6 cellular contexts compared by ENCODE assay signal in the genomic region with DNA sequence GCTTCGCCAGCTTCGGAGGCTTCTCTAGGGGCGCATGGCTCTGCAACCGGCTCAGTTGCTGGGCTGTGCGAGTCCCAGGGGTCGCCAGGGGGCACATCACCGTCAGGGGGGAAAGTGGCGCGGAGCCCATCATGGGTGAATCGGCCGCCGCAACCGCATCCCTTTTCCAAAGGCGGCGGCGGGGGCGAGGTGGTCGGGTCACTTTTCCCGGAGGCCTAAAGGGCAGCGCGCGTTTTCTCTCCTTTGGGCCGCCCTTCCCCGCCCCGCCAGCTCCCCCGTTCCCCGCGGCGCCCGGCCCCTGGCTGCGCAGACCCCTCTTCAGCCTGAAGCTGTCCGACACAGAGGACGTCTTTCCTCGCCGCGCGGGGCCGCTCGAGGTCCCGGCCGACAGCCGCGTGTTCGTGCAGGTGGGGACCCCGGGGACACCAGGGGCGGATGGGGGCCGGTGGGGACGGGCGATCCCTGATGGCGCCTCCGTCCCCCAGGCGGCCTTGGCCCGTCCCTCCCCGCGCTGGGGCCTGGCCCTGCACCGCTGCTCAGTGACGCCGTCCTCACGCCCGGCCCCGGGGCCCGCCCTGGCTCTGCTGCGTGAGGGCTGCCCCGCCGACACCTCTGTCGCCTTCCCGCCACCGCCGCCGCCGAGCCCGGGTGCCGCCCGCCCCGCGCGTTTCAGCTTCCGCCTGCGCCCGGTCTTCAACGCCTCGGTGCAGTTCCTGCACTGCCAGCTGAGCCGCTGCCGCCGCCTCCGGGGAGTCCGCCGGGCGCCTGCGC. TPM values are rescaled to one million over a fixed set of nuclear protein-coding genes. Genes with fewer than 3 reads are reported as not detected.
DNase-seq lines count a peak whose midpoint lies in the region; ATAC-seq and TF ChIP-seq lines count a peak whose summit lies in the region.

No MANE protein-coding gene starts in this region.

- H3K36me3 Mint-ChIP-seq in Caco-2 (ENCODE audit: insufficient read depth, unreplicated experiment) = peaks cover 43% of the 10 kb centered on the region

- H3K4me1 ChIP-seq in Caco-2 (peaks cover 14% of the 10 kb centered on the region), OCI-LY7 (ENCODE audit: insufficient read depth, low read length, poor library complexity, severe bottlenecking) (peaks cover 11% of the 10 kb centered on the region)

- POLR2A ChIA-PET in Caco-2 (lab: Charles Lee) (interaction anchor here (0.9 to 1.0 kb wide), 2 partner anchors 13 to 28 kb away, joined by 3 read pairs; a partner anchor contains a TSS), OCI-LY7 (lab: Charles Lee) (no interaction called here)

- no peaks in the 10 kb centered on the region for H3K27me3 Mint-ChIP-seq in Caco-2 (ENCODE audit: insufficient read depth, unreplicated experiment)

- peak overlapping the region; percentile 42 for H3K27ac Mint-ChIP-seq in Caco-2 (ENCODE audit: unreplicated experiment)

- no peaks in the 10 kb centered on the region for H3K27me3 ChIP-seq in Caco-2 (replicated peaks; ENCODE audit: control insufficient read depth, insufficient read depth, low read length)

- H3K79me2 ChIP-seq in OCI-LY7 (ENCODE audit: insufficient read depth, low read depth, low read length) = no peaks in the 10 kb centered on the region

- BruUV-seq in Caco-2 (replicated peaks; lab: Mats Ljungman, UMichigan) (no TSS peak), OCI-LY7 (replicated peaks; lab: Mats Ljungman, UMichigan) (no TSS peak)

- H4K20me1 ChIP-seq in OCI-LY7 (ENCODE audit: insufficient read depth, low read length) = peaks cover 2% of the 10 kb centered on the region; the same call in 1 of the 2 replicates

- CTCF ChIA-PET in Caco-2 (lab: Charles Lee) = interaction anchor here (1.2 to 3.0 kb wide), 4 partner anchors 13 to 47 kb away, joined by 4 to 14 read pairs (median 8); a partner anchor contains a TSS
- CTCF ChIA-PET in OCI-LY7 (lab: Charles Lee; ENCODE audit: unreplicated experiment) = no interaction called here

- peak overlapping the region; percentile 87 for H3K4me3 Mint-ChIP-seq in Caco-2 (ENCODE audit: unreplicated experiment)

- H3K4me2 ChIP-seq in OCI-LY7 (ENCODE audit: low read length) = peak overlapping the region; percentile 45; the same call in 1 of the 2 replicates

- peaks cover 7% of the 10 kb centered on the region for H3K4me1 Mint-ChIP-seq in Caco-2 (ENCODE audit: low read depth, unreplicated experiment)

- peak overlapping the region; percentile 58 for H3K4me3 ChIP-seq in Caco-2 (ENCODE audit: low read depth, low read length)
- H3K4me3 ChIP-seq in OCI-LY7 (ENCODE audit: low read depth, low read length, poor library complexity, severe bottlenecking) = peak overlapping the region; percentile 39
- H3K4me3 ChIP-seq in choroid plexus epithelial cell (ENCODE audit: low read depth, low read length) = peak overlapping the region; percentile 17
- H3K4me3 ChIP-seq in skeletal muscle cell (ENCODE audit: low read depth, low read length) = peak overlapping the region; percentile 51

- no peak overlapping the region for H3K27ac ChIP-seq in OCI-LY7 (ENCODE audit: low read depth, low read length, poor library complexity, severe bottlenecking)

- intact Hi-C loops in Caco-2 (cut with micrococcal nuclease; ENCODE audit: unreplicated experiment) = no loop called here
- intact Hi-C loops in OCI-LY7 (cut with micrococcal nuclease; ENCODE audit: unreplicated experiment) = no loop called here

- H3K9me3 ChIP-seq in Caco-2 = no peaks in the 10 kb centered on the region
- H3K9me3 ChIP-seq in OCI-LY7 (ENCODE audit: low read length) = no peaks in the 10 kb centered on the region

- no peak overlapping the region for H2AFZ ChIP-seq in OCI-LY7 (ENCODE audit: low read length)

- DNase-seq in Caco-2 = peak; percentile 43 to 65
- DNase-seq in OCI-LY7 (ENCODE audit: low spot score) = peak; percentile 24
- no peak for DNase-seq in choroid plexus epithelial cell (ENCODE audit: low read depth)
- DNase-seq in skeletal muscle cell (ENCODE audit: low read depth) = no peak
- DNase-seq in retina = no peak

- TF ChIP-seq CTCF in Caco-2 (IDR thresholded peaks at IDR 0.05; ENCODE audit: insufficient read depth in 1 of 2, low read depth in 1 of 2, low read length in 1 of 2, severe bottlenecking in 1 of 2, unreplicated experiment in 1 of 2) = peak in 1 of 2 experiments; percentile 13
- no peak for TF ChIP-seq CTCF in OCI-LY7 (conservative IDR thresholded peaks at IDR 0.05; ENCODE audit: low read length)
- TF ChIP-seq CTCF in choroid plexus epithelial cell (conservative IDR thresholded peaks at IDR 0.05; ENCODE audit: low read depth, low read length) = no peak

- H3K9me2 ChIP-seq in OCI-LY7 (ENCODE audit: insufficient read depth, low read length) = no peaks in the 10 kb centered on the region

- no peaks in the 10 kb centered on the region for H3K36me3 ChIP-seq in Caco-2 (ENCODE audit: control insufficient read depth, insufficient read depth, low read length)
- H3K36me3 ChIP-seq in OCI-LY7 (ENCODE audit: insufficient read depth, low read length) = peaks cover 20% of the 10 kb centered on the region; the same call in 1 of the 2 replicates

- no peaks in the 10 kb centered on the region for H3K9me3 Mint-ChIP-seq in Caco-2 (ENCODE audit: unreplicated experiment)

- ATAC-seq in HG02884 (IDR thresholded peaks at IDR 0.05; ENCODE audit: unreplicated experiment) = no peak

RNA-seq across cellular contexts. Expression of a gene that starts 1.7 kb away (rescaled TPM):
- 9.8 and 10.8 TPM in 2 replicates for total RNA-seq in Caco-2 (2022)
- total RNA-seq in OCI-LY7 (2014; rRNA removed; shearing (Covaris generic)) = 0.13 TPM in 1 of 2 replicates, not detected in the other
- total RNA-seq in OCI-LY7 (2022) = 0.61 and 0.74 TPM in 2 replicates

RNA-seq across cellular contexts. Expression of a gene that starts 3.8 kb away (rescaled TPM):
- 8.8 and 10.4 TPM in 2 replicates for total RNA-seq in Caco-2 (2022)
- total RNA-seq in OCI-LY7 (2014; rRNA removed; shearing (Covaris generic)) = 4.9 and 21.6 TPM in 2 replicates
- 6.2 and 8.2 TPM in 2 replicates for total RNA-seq in OCI-LY7 (2022)

RNA-seq across cellular contexts. Expression of a gene that starts 9.6 kb away (rescaled TPM):
- 7.4 and 9.1 TPM in 2 replicates for total RNA-seq in Caco-2 (2022)
- total RNA-seq in OCI-LY7 (2014; rRNA removed; shearing (Covaris generic)) = 0.13 TPM in 1 of 2 replicates, not detected in the other
- 0.98 and 1.0 TPM in 2 replicates for total RNA-seq in OCI-LY7 (2022)

RNA-seq across cellular contexts. Expression of a gene that starts 12.6 kb away (rescaled TPM):
- 37.4 and 42.6 TPM in 2 replicates for total RNA-seq in Caco-2 (2022)
- 19.4 and 23.2 TPM in 2 replicates for total RNA-seq in OCI-LY7 (2014; rRNA removed; shearing (Covaris generic))
- 44.5 and 48.1 TPM in 2 replicates for total RNA-seq in OCI-LY7 (2022)

RNA-seq across cellular contexts. Expression of a gene that starts 27.1 kb away (rescaled TPM):
- total RNA-seq in Caco-2 (2022) = 129 and 146 TPM in 2 replicates
- total RNA-seq in OCI-LY7 (2014; rRNA removed; shearing (Covaris generic)) = 86.0 and 89.0 TPM in 2 replicates
- 97.6 and 116 TPM in 2 replicates for total RNA-seq in OCI-LY7 (2022)

Comparison
In these comparisons a context has a peak if more than half of its experiments do, and no peak if none do; other contexts are left out.
1. DNase-seq: peak in Caco-2 (2 of 2) and OCI-LY7 (single experiment); none in choroid plexus epithelial cell (single experiment), skeletal muscle cell (single experiment) and retina (single experiment).
2. Peak in every context shown above with its lines, with median percentiles within 50 percentile points of each other: H3K4me3 ChIP-seq.